In genomic region chr9:76884823-76885222, GRCh38 we compare ENCODE assay signal across 1 cellular context.
TF ChIP-seq lines count a peak whose summit lies in the region.

No MANE protein-coding gene starts in this region.

TF ChIP-seq in H1, 55 proteins besides CTCF, POLR2A, EP300 and RAD21:
- no peak for TF ChIP-seq ASH2L (IDR thresholded peaks at IDR 0.05; ENCODE audit: low read length)
- TF ChIP-seq ZNF274 (IDR thresholded peaks at IDR 0.05; ENCODE audit: borderline replicate concordance, extremely low read depth, low read length), result no peak
- TF ChIP-seq RXRA (IDR thresholded peaks at IDR 0.05; ENCODE audit: insufficient read depth, low read depth, low read length), result no peak
- no peak for TF ChIP-seq POLR2AphosphoS5 (IDR thresholded peaks at IDR 0.05; ENCODE audit: low read depth, low read length)
